Comparison of ENCODE assay signal across 14 cellular contexts in genomic region chr16:87076331-87076949, GRCh38.
"Had no signal": no experiment of that assay in that cellular context is flagged by ENCODE, and none has a peak within 500 bp of the region (broad histone marks: within the 10 kb centered on the region; RNA-seq: fewer than 3 reads in every experiment).

No MANE protein-coding gene starts in this region.

- DNase-seq: activated T-cell treated with anti-CD3 and anti-CD28 coated beads for 4 hours, cerebellar nuclear complex, psoas muscle, T1000 had no signal

- H3K36me3 ChIP-seq: esophagus muscularis mucosa, left lung, spleen, thoracic aorta had no signal

- H3K27ac ChIP-seq: dorsolateral prefrontal cortex, esophagus muscularis mucosa, hepatocyte, left lung, psoas muscle, spleen, thoracic aorta had no signal

- H3K4me3 Mint-ChIP-seq: activated T-helper 17 cell treated with anti-CD3 and anti-CD28 coated beads, Interleukin-2, amount 50 U/mL, for 72 hours; memory B cell; natural killer cell had no signal

- H3K4me3 ChIP-seq: dorsolateral prefrontal cortex, esophagus muscularis mucosa, hepatocyte, left lung, psoas muscle, spleen, thoracic aorta had no signal

- H2AFZ ChIP-seq: hepatocyte had no signal

- H3K36me3 Mint-ChIP-seq: natural killer cell had no signal

- H3K4me1 Mint-ChIP-seq: activated T-helper 17 cell treated with anti-CD3 and anti-CD28 coated beads, Interleukin-2, amount 50 U/mL, for 72 hours; natural killer cell had no signal

- H3K4me1 ChIP-seq: esophagus muscularis mucosa, left lung, psoas muscle had no signal

- H3K79me2 ChIP-seq: hepatocyte had no signal

- H3K27me3 ChIP-seq: hepatocyte had no signal

- H3K4me2 ChIP-seq: hepatocyte had no signal

- ATAC-seq: activated CD4-positive, CD25-positive, alpha-beta regulatory T cell treated with anti-CD3 and anti-CD28 coated beads, Interleukin-2, amount 50 U/mL, for 24 hours; activated T-helper 17 cell treated with anti-CD3 and anti-CD28 coated beads, Interleukin-2, amount 50 U/mL, for 72 hours had no signal

- H3K27ac Mint-ChIP-seq: activated T-helper 17 cell treated with anti-CD3 and anti-CD28 coated beads, Interleukin-2, amount 50 U/mL, for 72 hours; natural killer cell had no signal
